13 cellular contexts compared by ENCODE assay signal in genomic region chr9:69885474-69885929, GRCh38.
DNase-seq lines count a peak whose midpoint lies in the region; ATAC-seq and TF ChIP-seq lines count a peak whose summit lies in the region.
"Had no signal": no experiment of that assay in that cellular context is flagged by ENCODE, and none has a peak within 500 bp of the region (broad histone marks: within the 10 kb centered on the region; RNA-seq: fewer than 3 reads in every experiment).

No MANE protein-coding gene starts in this region.

- intact Hi-C loops in thyroid gland (cut with DNase I): no loop called here

- H3K9me3 ChIP-seq in thyroid gland (no peaks in the 10 kb centered on the region), BE2C (no peaks in the 10 kb centered on the region; the same call in 1 of the 2 replicates)

- H3K27me3 Mint-ChIP-seq in naive thymus-derived CD8-positive, alpha-beta T cell: peaks cover 7 to 33% (median 13%) of the 10 kb centered on the region in 5 donors
- H3K27me3 Mint-ChIP-seq: progenitor cell of endocrine pancreas had no signal

- TF ChIP-seq POLR2A in thyroid gland (IDR thresholded peaks at IDR 0.05): no peak

- no peak for ATAC-seq in naive thymus-derived CD8-positive, alpha-beta T cell
- ATAC-seq in HG02678 (IDR thresholded peaks at IDR 0.05; ENCODE audit: unreplicated experiment) (no peak), GM19455 (IDR thresholded peaks at IDR 0.05; ENCODE audit: unreplicated experiment) (no peak)
- ATAC-seq: activated naive CD4-positive, alpha-beta T cell treated with anti-CD3 and anti-CD28 coated beads, Interleukin-2, amount 50 U/mL, for 72 hours had no signal

- 15 to 20% methylated on average over 1 of the region's 1 CpG for WGBS in thyroid gland, 2 donors

- no peaks in the 10 kb centered on the region for H3K9me3 Mint-ChIP-seq in naive thymus-derived CD8-positive, alpha-beta T cell
- H3K9me3 Mint-ChIP-seq: activated naive CD4-positive, alpha-beta T cell treated with anti-CD3 and anti-CD28 coated beads, Interleukin-2, amount 50 U/mL, for 72 hours had no signal

- H3K4me3 ChIP-seq in thyroid gland (replicated peaks in 1 of 3) (no peak overlapping the region), BE2C (ENCODE audit: low read depth, low read length) (no peak overlapping the region)

- DNase-seq in HS-5 (ENCODE audit: low read depth): peak; percentile 54
- peak; percentile 61 for DNase-seq in SW480 (ENCODE audit: low spot score)
- DNase-seq in islet precursor cell: peak; percentile 64
- peak; percentile 18 to 33 for DNase-seq in thyroid gland
- no peak for DNase-seq in naive thymus-derived CD8-positive, alpha-beta T cell
- DNase-seq in BE2C: no peak
- DNase-seq: DMS 273 treated with DMSO at 0.1 percent for 48 hours, KBM-7, NCI-H1694 treated with DMSO at 0.1 percent for 48 hours had no signal

- H3K27me3 ChIP-seq in thyroid gland (no peaks in the 10 kb centered on the region), BE2C (no peaks in the 10 kb centered on the region)

- H3K4me1 Mint-ChIP-seq in naive thymus-derived CD8-positive, alpha-beta T cell: no peaks in the 10 kb centered on the region

- POLR2A ChIA-PET in naive thymus-derived CD8-positive, alpha-beta T cell (lab: Charles Lee): no interaction called here

- H3K27ac ChIP-seq in thyroid gland: no peak overlapping the region

- H3K4me3 Mint-ChIP-seq in naive thymus-derived CD8-positive, alpha-beta T cell: no peak overlapping the region

- H3K4me1 ChIP-seq in thyroid gland (peaks cover 11 to 13% of the 10 kb centered on the region in 2 donors), BE2C (peaks cover 2% of the 10 kb centered on the region; the same call in 1 of the 2 replicates)

- no peaks in the 10 kb centered on the region for H3K36me3 Mint-ChIP-seq in naive thymus-derived CD8-positive, alpha-beta T cell
- H3K36me3 Mint-ChIP-seq: activated naive CD4-positive, alpha-beta T cell treated with anti-CD3 and anti-CD28 coated beads, Interleukin-2, amount 50 U/mL, for 72 hours had no signal

- H3K36me3 ChIP-seq in thyroid gland (no peaks in the 10 kb centered on the region), BE2C (no peaks in the 10 kb centered on the region)

- no peak overlapping the region for H3K27ac Mint-ChIP-seq in naive thymus-derived CD8-positive, alpha-beta T cell
- H3K27ac Mint-ChIP-seq: activated naive CD4-positive, alpha-beta T cell treated with anti-CD3 and anti-CD28 coated beads, Interleukin-2, amount 50 U/mL, for 72 hours; progenitor cell of endocrine pancreas had no signal

- TF ChIP-seq CTCF in thyroid gland (IDR thresholded peaks at IDR 0.05): no peak
- TF ChIP-seq CTCF in BE2C (IDR thresholded peaks at IDR 0.05; ENCODE audit: low read depth, low read length): no peak

Comparison
In these comparisons a context has a peak if more than half of its experiments do, and no peak if none do; other contexts are left out.
1. DNase-seq: peak in HS-5 (single experiment), SW480 (single experiment), islet precursor cell (single experiment) and thyroid gland (2 of 2); none in naive thymus-derived CD8-positive, alpha-beta T cell (0 of 10) and BE2C (single experiment).